In genomic region chr10:1410032-1410431, GRCh38 we compare ENCODE assay signal across 20 cellular contexts.
DNase-seq lines count a peak whose midpoint lies in the region; ATAC-seq and TF ChIP-seq lines count a peak whose summit lies in the region.
"Had no signal": no experiment of that assay in that cellular context is flagged by ENCODE, and none has a peak within 500 bp of the region (broad histone marks: within the 10 kb centered on the region; RNA-seq: fewer than 3 reads in every experiment).

No MANE protein-coding gene starts in this region.

- intact Hi-C loops in activated CD4-positive, alpha-beta T cell treated with anti-CD3 and anti-CD28 coated beads, Interleukin-2, amount 10 ng/mL, durations not matched to agents 24 days and 14 days (cut with micrococcal nuclease), result no loop called here
- intact Hi-C loops in spleen (cut with DNase I; ENCODE audit: low total_unique reads), result no loop called here

- H3K23ac ChIP-seq in mesendoderm (ENCODE audit: low read length), result no peak overlapping the region

- H3K56ac ChIP-seq in mesendoderm (ENCODE audit: low read length), result no peak overlapping the region

- no peaks in the 10 kb centered on the region for H3K9me3 ChIP-seq in spleen
- H3K9me3 ChIP-seq: A549 had no signal

- H3K9ac ChIP-seq in mesendoderm (ENCODE audit: low read length), result no peak overlapping the region

- ATAC-seq in GM21423 (IDR thresholded peaks at IDR 0.05; ENCODE audit: unreplicated experiment), result no peak
- ATAC-seq: A549, HepG2 had no signal

- no peak overlapping the region for H3K18ac ChIP-seq in mesendoderm (ENCODE audit: low read length)

- H2BK15ac ChIP-seq in mesendoderm (replicated peaks; ENCODE audit: low read depth), result no peak overlapping the region

- no peak for TF ChIP-seq CTCF in chondrocyte (IDR thresholded peaks at IDR 0.05)
- no peak for TF ChIP-seq CTCF in spleen (IDR thresholded peaks at IDR 0.05 in 8 of 11, conservative IDR thresholded peaks at IDR 0.05 in 3 of 11)

- H2BK5ac ChIP-seq in mesendoderm (ENCODE audit: low read length), result no peak overlapping the region

- no peak overlapping the region for H3K27ac Mint-ChIP-seq in activated CD4-positive, alpha-beta T cell treated with anti-CD3 and anti-CD28 coated beads, Interleukin-2, amount 10 ng/mL, durations not matched to agents 24 days and 14 days
- H3K27ac Mint-ChIP-seq in chondrocyte (ENCODE audit: unreplicated experiment), result no peak overlapping the region
- H3K27ac Mint-ChIP-seq: CD4-positive, CD25-positive, alpha-beta regulatory T cell; CD8-positive, alpha-beta memory T cell had no signal

- no peak overlapping the region for H4K8ac ChIP-seq in mesendoderm (ENCODE audit: low read depth, low read length)

- no peaks in the 10 kb centered on the region for H3K79me2 ChIP-seq in mesendoderm (ENCODE audit: control insufficient read depth, insufficient read depth, low read length)

- 78 to 93% (median 86%) methylated on average over 10 to 11 of the region's 11 CpGs for WGBS in spleen, 5 donors
- WGBS in mesendoderm (ENCODE audit: extremely low coverage, insufficient coverage, low lambda C conversion rate), result no CpG with 5 or more reads among the region's 11 CpGs

- peaks cover 5% of the 10 kb centered on the region for H3K27me3 Mint-ChIP-seq in activated CD4-positive, alpha-beta T cell treated with anti-CD3 and anti-CD28 coated beads, Interleukin-2, amount 10 ng/mL, durations not matched to agents 24 days and 14 days
- no peaks in the 10 kb centered on the region for H3K27me3 Mint-ChIP-seq in chondrocyte (ENCODE audit: low read depth)

- H4K5ac ChIP-seq in mesendoderm (ENCODE audit: low read length), result no peak overlapping the region

- H3K79me1 ChIP-seq in mesendoderm (ENCODE audit: low read length), result no peaks in the 10 kb centered on the region

- H3K36me3 ChIP-seq in spleen (no peaks in the 10 kb centered on the region), mesendoderm (ENCODE audit: control insufficient read depth, insufficient read depth, low read length) (no peaks in the 10 kb centered on the region)

- DNase-seq in activated CD4-positive, alpha-beta T cell treated with anti-CD3 and anti-CD28 coated beads, Interleukin-2, amount 10 ng/mL, durations not matched to agents 24 days and 14 days, result peak; percentile 12
- DNase-seq in activated CD4-positive, alpha-beta T cell treated with anti-CD3 and anti-CD28 coated beads for 4 hours, result no peak
- peak; percentile 32 for DNase-seq in chondrocyte (ENCODE audit: low spot score)
- peak; percentile 30 for DNase-seq in islet precursor cell
- peak; percentile 18 for DNase-seq in spleen
- DNase-seq in RPMI8226, result no peak
- no peak for DNase-seq in mesendoderm
- DNase-seq: AML-193; CD4-positive, CD25-positive, alpha-beta regulatory T cell; CD8-positive, alpha-beta memory T cell; COR-L47; DMS 273 treated with DMSO at 0.1 percent for 48 hours; DMS53; GOT3; H7 had no signal

- H3K4me2 ChIP-seq in mesendoderm (ENCODE audit: low read length), result no peak overlapping the region
- H3K4me2 ChIP-seq: A549 had no signal

- no peak overlapping the region for H3K4ac ChIP-seq in mesendoderm (ENCODE audit: low read depth, low read length)

- no peak overlapping the region for H3K4me3 ChIP-seq in spleen
- no peak overlapping the region for H3K4me3 ChIP-seq in mesendoderm (ENCODE audit: low read length)
- H3K4me3 ChIP-seq: A549 had no signal

- no peak for TF ChIP-seq POLR2A in spleen (IDR thresholded peaks at IDR 0.05)

- no peak overlapping the region for H2AK5ac ChIP-seq in mesendoderm (ENCODE audit: low read length)

- no peaks in the 10 kb centered on the region for H3K4me1 Mint-ChIP-seq in activated CD4-positive, alpha-beta T cell treated with anti-CD3 and anti-CD28 coated beads, Interleukin-2, amount 10 ng/mL, durations not matched to agents 24 days and 14 days
- no peaks in the 10 kb centered on the region for H3K4me1 Mint-ChIP-seq in chondrocyte (ENCODE audit: low read depth)
- H3K4me1 Mint-ChIP-seq: CD4-positive, CD25-positive, alpha-beta regulatory T cell; CD8-positive, alpha-beta memory T cell had no signal

- peaks cover 0 to 9% (median 2%) of the 10 kb centered on the region in 6 donors for H3K4me1 ChIP-seq in spleen
- no peaks in the 10 kb centered on the region for H3K4me1 ChIP-seq in mesendoderm (ENCODE audit: control insufficient read depth, low read depth, low read length)
- H3K4me1 ChIP-seq: A549 had no signal

- H3K9me3 Mint-ChIP-seq in activated CD4-positive, alpha-beta T cell treated with anti-CD3 and anti-CD28 coated beads, Interleukin-2, amount 10 ng/mL, durations not matched to agents 24 days and 14 days, result peaks cover 5% of the 10 kb centered on the region
- no peaks in the 10 kb centered on the region for H3K9me3 Mint-ChIP-seq in chondrocyte (ENCODE audit: low read depth)
- H3K9me3 Mint-ChIP-seq: CD8-positive, alpha-beta memory T cell; IgD-negative memory B cell had no signal

- H3K4me3 Mint-ChIP-seq in activated CD4-positive, alpha-beta T cell treated with anti-CD3 and anti-CD28 coated beads, Interleukin-2, amount 10 ng/mL, durations not matched to agents 24 days and 14 days, result no peak overlapping the region
- no peak overlapping the region for H3K4me3 Mint-ChIP-seq in chondrocyte (ENCODE audit: unreplicated experiment)
- H3K4me3 Mint-ChIP-seq: CD4-positive, CD25-positive, alpha-beta regulatory T cell; CD8-positive, alpha-beta memory T cell; IgD-negative memory B cell had no signal

- H2BK120ac ChIP-seq in mesendoderm (ENCODE audit: low read depth, low read length), result no peak overlapping the region

- peaks cover 0 to 69% (median 5%) of the 10 kb centered on the region in 7 donors for H3K27me3 ChIP-seq in spleen (replicated peaks in 1 of 7)
- H3K27me3 ChIP-seq in mesendoderm (ENCODE audit: insufficient read depth, low read length, poor library complexity), result no peaks in the 10 kb centered on the region

- H3K36me3 Mint-ChIP-seq in activated CD4-positive, alpha-beta T cell treated with anti-CD3 and anti-CD28 coated beads, Interleukin-2, amount 10 ng/mL, durations not matched to agents 24 days and 14 days (ENCODE audit: low read depth), result no peaks in the 10 kb centered on the region
- no peaks in the 10 kb centered on the region for H3K36me3 Mint-ChIP-seq in chondrocyte (ENCODE audit: low read depth)
- H3K36me3 Mint-ChIP-seq: CD4-positive, CD25-positive, alpha-beta regulatory T cell; CD8-positive, alpha-beta memory T cell had no signal

- H3K27ac ChIP-seq in spleen (no peak overlapping the region), mesendoderm (ENCODE audit: low read depth, low read length) (no peak overlapping the region)
- H3K27ac ChIP-seq: 22Rv1, A549 had no signal

Comparison
In these comparisons a context has a peak if more than half of its experiments do, and no peak if none do; other contexts are left out.
1. DNase-seq: peak in activated CD4-positive, alpha-beta T cell treated with anti-CD3 and anti-CD28 coated beads, Interleukin-2, amount 10 ng/mL, durations not matched to agents 24 days and 14 days (single experiment), chondrocyte (single experiment), islet precursor cell (single experiment) and spleen (single experiment); none in activated CD4-positive, alpha-beta T cell treated with anti-CD3 and anti-CD28 coated beads for 4 hours (0 of 2), RPMI8226 (single experiment) and mesendoderm (single experiment).